Comparison of ENCODE assay signal across 1 cellular context in the genomic region with DNA sequence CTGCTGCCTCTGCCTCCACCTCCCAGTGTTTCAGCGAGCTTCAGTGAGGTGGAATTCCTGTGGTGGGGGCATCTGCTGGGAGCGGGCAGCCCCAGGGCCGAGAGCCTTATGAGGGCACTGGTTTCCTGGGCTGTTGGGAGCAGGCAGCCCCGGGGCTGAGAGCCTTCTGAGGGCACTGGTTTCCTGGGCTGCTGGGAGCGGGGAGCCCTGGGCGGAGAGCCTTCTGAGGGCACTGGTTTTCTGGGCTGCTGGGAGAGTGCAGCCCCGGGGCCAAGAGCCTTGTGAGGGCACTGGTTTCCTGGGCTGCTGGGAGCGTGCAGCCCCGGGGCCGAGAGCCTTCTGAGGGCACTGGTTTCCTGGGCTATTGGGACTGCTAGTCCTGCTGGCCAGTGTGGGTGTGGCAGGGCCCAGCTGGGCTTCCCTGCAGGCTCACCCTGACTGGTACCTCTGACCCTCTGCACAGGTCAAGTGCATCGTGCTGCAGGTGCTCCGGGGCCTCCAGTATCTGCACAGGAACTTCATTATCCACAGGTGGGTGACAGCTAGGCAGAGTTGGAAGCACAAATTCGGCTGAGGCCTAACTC.
TF ChIP-seq lines count a peak whose summit lies in the region.

No MANE protein-coding gene starts in this region.

TF ChIP-seq in HepG2, 621 proteins besides CTCF, POLR2A, EP300 and RAD21 (continues in another document):
- TF ChIP-seq HNF4A (CRISPR knock-in tag; IDR thresholded peaks at IDR 0.05) (peak; percentile 31; the same call in 1 of the 2 replicates), STAT6 (CRISPR knock-in tag; IDR thresholded peaks at IDR 0.05; ENCODE audit: borderline replicate concordance) (no peak), ZNF605 (CRISPR knock-in tag; IDR thresholded peaks at IDR 0.05) (peak; percentile 58; the same call in 1 of the 2 replicates), GABPB1 (CRISPR knock-in tag; IDR thresholded peaks at IDR 0.05) (peak; percentile 34; the same call in 1 of the 2 replicates), NCOR1 (IDR thresholded peaks at IDR 0.05; ENCODE audit: borderline replicate concordance, low read length) (no peak), ZNF687 (CRISPR knock-in tag; IDR thresholded peaks at IDR 0.05) (peak; percentile 67), ZNF280B (CRISPR knock-in tag; IDR thresholded peaks at IDR 0.05; ENCODE audit: borderline replicate concordance) (0 out of 2 replicates have a peak, but pooled peaks have one; percentile 28), BCL6 (CRISPR knock-in tag; IDR thresholded peaks at IDR 0.05) (peak; percentile 55), ZBTB38 (CRISPR knock-in tag; IDR thresholded peaks at IDR 0.05) (peak; percentile 48; the same call in 1 of the 2 replicates), GATAD2A (CRISPR knock-in tag; IDR thresholded peaks at IDR 0.05) (no peak), HDAC1 (CRISPR knock-in tag; IDR thresholded peaks at IDR 0.05) (0 out of 2 replicates have a peak, but pooled peaks have one; percentile 32), SALL1 (CRISPR knock-in tag; IDR thresholded peaks at IDR 0.05) (0 out of 2 replicates have a peak, but pooled peaks have one; percentile 16), CEBPB (IDR thresholded peaks at IDR 0.05; ENCODE audit: borderline replicate concordance, low read depth, low read length) (no peak), KDM2A (CRISPR knock-in tag; IDR thresholded peaks at IDR 0.05; ENCODE audit: borderline replicate concordance, low read depth) (peak; percentile 8; the same call in 1 of the 2 replicates), MYC (CRISPR knock-in tag; IDR thresholded peaks at IDR 0.05; ENCODE audit: borderline replicate concordance) (0 out of 2 replicates have a peak, but pooled peaks have one; percentile 10), PATZ1 (CRISPR knock-in tag; IDR thresholded peaks at IDR 0.05) (0 out of 2 replicates have a peak, but pooled peaks have one; percentile 40), ELF1 (CRISPR knock-in tag; IDR thresholded peaks at IDR 0.05) (0 out of 2 replicates have a peak, but pooled peaks have one; percentile 30), NR2F1 (CRISPR knock-in tag; IDR thresholded peaks at IDR 0.05) (peak in 1 of 2 experiments; percentile 47; a peak in 1 of 4 replicates), ZNF768 (CRISPR knock-in tag; IDR thresholded peaks at IDR 0.05) (0 out of 2 replicates have a peak, but pooled peaks have one; percentile 14), ATRX (CRISPR knock-in tag; IDR thresholded peaks at IDR 0.05; ENCODE audit: borderline replicate concordance) (no peak), ZNF720 (CRISPR knock-in tag; IDR thresholded peaks at IDR 0.05) (no peak), SKI (IDR thresholded peaks at IDR 0.05; ENCODE audit: partially characterized antibody) (peak; percentile 62), RARA (CRISPR knock-in tag; IDR thresholded peaks at IDR 0.05) (peak; percentile 91), MAZ (IDR thresholded peaks at IDR 0.05; ENCODE audit: borderline replicate concordance, low read depth, low read length) (peak; percentile 99), MAZ (CRISPR knock-in tag; IDR thresholded peaks at IDR 0.05; ENCODE audit: low read depth) (no peak), KLF15 (CRISPR knock-in tag; IDR thresholded peaks at IDR 0.05; ENCODE audit: borderline replicate concordance) (no peak), THRA (CRISPR knock-in tag; IDR thresholded peaks at IDR 0.05; ENCODE audit: borderline replicate concordance) (peak; percentile 83), NR2F6 (IDR thresholded peaks at IDR 0.05) (peak; percentile 61), NR2F6 (CRISPR knock-in tag; IDR thresholded peaks at IDR 0.05) (peak; percentile 81), ZNF501 (CRISPR knock-in tag; IDR thresholded peaks at IDR 0.05) (0 out of 2 replicates have a peak, but pooled peaks have one; percentile 33), KLF16 (CRISPR knock-in tag; IDR thresholded peaks at IDR 0.05) (no peak), SAP130 (CRISPR knock-in tag; IDR thresholded peaks at IDR 0.05; ENCODE audit: low read depth) (peak; percentile 49), YEATS4 (CRISPR knock-in tag; IDR thresholded peaks at IDR 0.05; ENCODE audit: borderline replicate concordance) (no peak), TOE1 (CRISPR knock-in tag; IDR thresholded peaks at IDR 0.05) (no peak), TARDBP (CRISPR knock-in tag; IDR thresholded peaks at IDR 0.05) (no peak), SP5 (CRISPR knock-in tag; IDR thresholded peaks at IDR 0.05; ENCODE audit: borderline replicate concordance, low read depth) (0 out of 2 replicates have a peak, but pooled peaks have one; percentile 32), RXRB (CRISPR knock-in tag; IDR thresholded peaks at IDR 0.05; ENCODE audit: borderline replicate concordance) (peak; percentile 73; the same call in 1 of the 2 replicates), ZNF614 (CRISPR knock-in tag; IDR thresholded peaks at IDR 0.05; ENCODE audit: borderline replicate concordance) (peak; percentile 16; the same call in 1 of the 2 replicates), ZMYM3 (CRISPR knock-in tag; IDR thresholded peaks at IDR 0.05) (0 out of 2 replicates have a peak, but pooled peaks have one; percentile 13), ATF2 (CRISPR knock-in tag; IDR thresholded peaks at IDR 0.05) (0 out of 2 replicates have a peak, but pooled peaks have one; percentile 34)
- TF ChIP-seq, protein P1, sequence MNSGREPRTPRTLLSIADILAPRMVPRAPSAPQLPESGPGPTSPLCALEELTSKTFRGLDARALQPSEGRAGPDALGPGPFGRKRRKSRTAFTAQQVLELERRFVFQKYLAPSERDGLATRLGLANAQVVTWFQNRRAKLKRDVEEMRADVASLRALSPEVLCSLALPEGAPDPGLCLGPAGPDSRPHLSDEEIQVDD (CRISPR knock-in tag; IDR thresholded peaks at IDR 0.05; ENCODE audit: borderline replicate concordance), result 0 out of 2 replicates have a peak, but pooled peaks have one; percentile 48
